Comparison of ENCODE assay signal across 13 cellular contexts in the genomic region with DNA sequence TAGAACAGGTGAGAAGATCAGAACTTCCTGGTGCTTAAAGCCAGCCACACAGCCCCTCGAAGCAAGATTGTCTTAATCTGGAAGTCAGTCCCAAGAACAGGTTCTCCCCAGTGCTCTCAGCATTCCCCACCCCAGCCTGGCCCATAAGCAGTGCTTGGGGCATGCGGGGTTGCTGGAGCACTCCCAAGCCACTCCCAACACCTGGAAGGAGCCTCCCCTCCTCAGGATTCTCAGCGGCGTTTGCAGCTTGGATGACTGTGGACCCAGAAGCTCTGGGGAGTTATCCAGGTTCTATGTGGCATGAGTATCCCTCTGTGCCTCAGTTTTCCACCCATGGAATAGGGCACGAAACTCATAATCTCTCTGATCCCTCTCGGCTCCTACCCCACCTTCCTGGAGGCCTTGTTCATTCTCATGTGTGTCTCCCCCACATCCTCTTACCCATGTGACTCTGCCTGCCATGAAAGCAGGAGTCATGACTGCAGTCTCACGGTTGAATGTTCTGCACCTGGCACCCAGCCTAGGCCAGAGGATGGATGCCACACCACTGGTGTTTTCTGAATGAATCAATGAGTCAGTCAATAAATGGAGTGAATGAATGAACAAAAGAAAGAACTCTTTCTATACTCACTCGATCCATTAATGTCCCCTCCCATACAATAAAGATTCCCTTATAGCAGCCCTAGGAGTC. TPM values are rescaled to one million over a fixed set of nuclear protein-coding genes. Genes with fewer than 3 reads are reported as not detected.
DNase-seq lines count a peak whose midpoint lies in the region; ATAC-seq and TF ChIP-seq lines count a peak whose summit lies in the region.
"Had no signal": no experiment of that assay in that cellular context is flagged by ENCODE, and none has a peak within 500 bp of the region (broad histone marks: within the 10 kb centered on the region; RNA-seq: fewer than 3 reads in every experiment).

No MANE protein-coding gene starts in this region.

- peaks cover 6 to 17% (median 11%) of the 10 kb centered on the region in 5 experiments for H3K9me3 Mint-ChIP-seq in brain

- peaks cover 41% of the 10 kb centered on the region for H3K4me1 Mint-ChIP-seq in brain

- H3K9me3 ChIP-seq in MG63 = peaks cover 8% of the 10 kb centered on the region
- H3K9me3 ChIP-seq: ovary had no signal

- peak overlapping the region; percentile 53 to 94 (median 82) for H3K27ac Mint-ChIP-seq in brain
- H3K27ac Mint-ChIP-seq: activated CD4-positive, alpha-beta memory T cell treated with anti-CD3 and anti-CD28 coated beads, Interleukin-2, amount 10 ng/mL, durations not matched to agents 7 days and 5 days; T-cell had no signal

- H3K4me3 ChIP-seq in MG63 (no peak overlapping the region), kidney epithelial cell (ENCODE audit: low read depth, low read length) (no peak overlapping the region)
- H3K4me3 ChIP-seq: GM12878, ovary had no signal

- peaks cover 5% of the 10 kb centered on the region for H3K27me3 Mint-ChIP-seq in brain

- TF ChIP-seq CTCF in brain (conservative IDR thresholded peaks at IDR 0.05) (no peak), kidney epithelial cell (IDR thresholded peaks at IDR 0.05; ENCODE audit: insufficient read depth, low read length, poor library complexity, severe bottlenecking) (no peak)

- no peak overlapping the region for H3K4me3 Mint-ChIP-seq in brain
- H3K4me3 Mint-ChIP-seq: activated CD4-positive, alpha-beta memory T cell treated with anti-CD3 and anti-CD28 coated beads, Interleukin-2, amount 10 ng/mL, durations not matched to agents 7 days and 5 days; T-cell had no signal

- H3K36me3 ChIP-seq in MG63 (no peaks in the 10 kb centered on the region; the same call in 1 of the 2 replicates), kidney epithelial cell (ENCODE audit: control insufficient read depth, insufficient read depth, low read length) (no peaks in the 10 kb centered on the region)
- H3K36me3 ChIP-seq: ovary had no signal

- DNase-seq in MG63 (peak; percentile 64), kidney epithelial cell (ENCODE audit: low read depth) (peak; percentile 61), COR-L47 (lab: John Stamatoyannopoulos, UW) (no peak)
- no peak for DNase-seq in activated CD4-positive, alpha-beta T cell treated with anti-CD3 and anti-CD28 coated beads, Interleukin-2, amount 50 U/mL, for 4 hours
- DNase-seq: activated CD4-positive, alpha-beta memory T cell treated with anti-CD3 and anti-CD28 coated beads, Interleukin-2, amount 10 ng/mL, durations not matched to agents 7 days and 5 days; NCI-H748 treated with DMSO at 0.1 percent for 48 hours; T-cell; trophoblast cell had no signal

- no peaks in the 10 kb centered on the region for H3K27me3 ChIP-seq in MG63
- H3K27me3 ChIP-seq in kidney epithelial cell (ENCODE audit: control insufficient read depth, insufficient read depth, low read length) = no peaks in the 10 kb centered on the region
- H3K27me3 ChIP-seq: ovary had no signal

- no peak for ATAC-seq in GM19455 (IDR thresholded peaks at IDR 0.05; ENCODE audit: unreplicated experiment)
- ATAC-seq: GM12878, T-cell had no signal

- peaks cover 3% of the 10 kb centered on the region for H3K36me3 Mint-ChIP-seq in brain
- H3K36me3 Mint-ChIP-seq: T-cell had no signal

- peak overlapping the region; percentile 92 for H3K27ac ChIP-seq in temporal lobe (ENCODE audit: low read depth, low read length)
- H3K27ac ChIP-seq: ovary had no signal

RNA-seq across cellular contexts. Expression of a gene that starts 33.4 kb away (rescaled TPM):
- total RNA-seq in MG63 (2014; rRNA removed; shearing (Covaris generic); ENCODE audit: low replicate concordance) = 5.6 and 7.9 TPM in 2 replicates
- polyA plus RNA-seq in brain (ENCODE audit: insufficient read depth, low read depth, low replicate concordance) = 15.9 TPM
- total RNA-seq in kidney epithelial cell (15.3 and 19.2 TPM in 2 replicates), temporal lobe (2.7 TPM)
- total RNA-seq: activated CD4-positive, alpha-beta memory T cell treated with anti-CD3 and anti-CD28 coated beads, Interleukin-2, amount 10 ng/mL, durations not matched to agents 7 days and 5 days; GM12878 had no signal
- polyA plus RNA-seq: ovary had no signal

Comparison
In these comparisons a context has a peak if more than half of its experiments do, and no peak if none do; other contexts are left out.
1. DNase-seq: peak in MG63 (single experiment) and kidney epithelial cell (single experiment); none in activated CD4-positive, alpha-beta T cell treated with anti-CD3 and anti-CD28 coated beads, Interleukin-2, amount 50 U/mL, for 4 hours (0 of 2) and COR-L47 (single experiment).